In the genomic region with DNA sequence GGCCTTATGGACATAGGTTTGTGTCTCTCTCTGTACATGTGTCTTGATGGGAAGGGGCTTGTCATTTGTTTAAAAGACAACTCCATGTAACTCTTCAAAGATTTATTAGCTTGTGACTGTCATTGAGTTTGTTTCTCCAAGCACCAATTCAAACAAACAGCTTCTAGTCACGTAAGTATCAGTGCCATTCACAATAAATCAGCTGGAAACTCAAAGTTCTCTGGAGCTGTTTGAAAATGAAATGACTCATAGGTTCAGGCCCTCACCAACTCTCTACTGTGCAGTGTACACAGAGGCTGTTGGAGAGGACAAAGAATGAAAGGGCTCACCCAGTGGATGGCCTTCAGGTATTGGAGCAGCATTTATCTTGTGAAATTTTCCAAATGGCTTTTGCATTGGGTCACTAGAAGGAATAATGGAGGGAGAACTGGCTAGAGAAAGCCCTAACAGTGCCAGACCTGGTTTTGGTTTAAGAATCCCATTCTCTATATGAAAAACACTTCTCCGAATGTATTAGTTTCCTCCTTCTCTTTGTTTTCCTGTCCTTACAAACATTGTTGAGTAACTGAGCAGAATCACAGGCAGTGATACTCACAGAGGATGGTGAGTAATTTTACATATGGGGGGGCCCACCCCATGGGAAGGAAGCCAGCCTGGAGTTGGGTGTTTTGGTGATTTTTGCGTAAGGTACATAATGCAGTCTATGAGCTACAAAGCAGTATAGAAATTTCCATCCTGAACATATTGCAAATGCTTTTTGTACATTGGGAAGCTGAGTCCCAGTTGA, we compare ENCODE assay signal across 18 cellular contexts.
A peak's percentile ranks its signal among the peaks of the same experiment; 100 is the strongest.
DNase-seq lines count a peak whose midpoint lies in the region; ATAC-seq, FAIRE-seq and TF ChIP-seq lines count a peak whose summit lies in the region.
"Had no signal": no experiment of that assay in that cellular context is flagged by ENCODE, and none has a peak within 500 bp of the region (broad histone marks: within the 10 kb centered on the region; RNA-seq: fewer than 3 reads in every experiment).

No MANE protein-coding gene starts in this region.

- peaks cover 0 to 2% (median 0%) of the 10 kb centered on the region in 3 donors for H3K9me3 Mint-ChIP-seq in T-cell
- H3K9me3 Mint-ChIP-seq: CD8-positive, alpha-beta T cell had no signal

- intact Hi-C loops in lower lobe of right lung (cut with DNase I) (no loop called here), heart right ventricle (cut with DNase I) (no loop called here)

- WGBS in A549 (ENCODE audit: missing lambda C conversion rate): 15% methylated on average over 3 of the region's 3 CpGs
- 72 to 77% methylated on average over 3 of the region's 3 CpGs for WGBS in heart right ventricle, 2 donors

- H3K36me3 Mint-ChIP-seq in T-cell: no peaks in the 10 kb centered on the region
- H3K36me3 Mint-ChIP-seq: CD8-positive, alpha-beta T cell; immature natural killer cell had no signal

- no peaks in the 10 kb centered on the region for H3K27me3 Mint-ChIP-seq in T-cell

- no peaks in the 10 kb centered on the region for H3K4me1 Mint-ChIP-seq in T-cell
- H3K4me1 Mint-ChIP-seq: immature natural killer cell had no signal

- H3K27ac Mint-ChIP-seq in T-cell: no peak overlapping the region
- H3K27ac Mint-ChIP-seq: CD8-positive, alpha-beta T cell; immature natural killer cell had no signal

- H3K27me3 ChIP-seq in lower lobe of right lung (ENCODE audit: low read depth) (no peaks in the 10 kb centered on the region), heart right ventricle (no peaks in the 10 kb centered on the region)
- H3K27me3 ChIP-seq: Peyer's patch, right atrium auricular region had no signal

- TF ChIP-seq EP300 in A549 (IDR thresholded peaks at IDR 0.05): no peak

- H3K4me2 ChIP-seq in A549: peak overlapping the region; percentile 43

- CTCF ChIA-PET in A549 (lab: Yijun Ruan, JAX): interaction anchor here (1.1 kb wide), 2 partner anchors 15 to 646 kb away, joined by 3 read pairs; no protein-coding TSS in a partner anchor
- CTCF ChIA-PET in T-cell (lab: Charles Lee): interaction anchor here in 1 of 2 donors (0.6 kb wide), 1 partner anchor 552 kb away, joined by 4 read pairs; no protein-coding TSS in a partner anchor

- TF ChIP-seq CTCF in A549 (IDR thresholded peaks at IDR 0.05): no peak
- no peak for TF ChIP-seq CTCF in lower lobe of right lung (IDR thresholded peaks at IDR 0.05)
- no peak for TF ChIP-seq CTCF in heart right ventricle (IDR thresholded peaks at IDR 0.05)

- no peaks in the 10 kb centered on the region for H3K9me3 ChIP-seq in A549
- no peaks in the 10 kb centered on the region for H3K9me3 ChIP-seq in lower lobe of right lung
- H3K9me3 ChIP-seq in heart right ventricle: peaks cover 0 to 9% (median 0%) of the 10 kb centered on the region in 11 donors
- H3K9me3 ChIP-seq: Peyer's patch, right atrium auricular region had no signal

- POLR2A ChIA-PET in A549 (lab: Yijun Ruan, JAX): no interaction called here
- POLR2A ChIA-PET in T-cell (lab: Charles Lee): no interaction called here

- ATAC-seq in A549: peak; percentile 95 to 97
- peak; percentile 76 to 92 for ATAC-seq in lower lobe of right lung
- no peak for ATAC-seq in T-cell (replicated peaks in 1 of 4)
- no peak for ATAC-seq in heart right ventricle
- ATAC-seq: CD8-positive, alpha-beta T cell had no signal

- FAIRE-seq in A549 (lab: Jason Lieb, UNC): no peak

- H3K4me3 ChIP-seq in A549 (no peak overlapping the region), lower lobe of right lung (no peak overlapping the region), heart right ventricle (no peak overlapping the region)
- H3K4me3 ChIP-seq: Peyer's patch, right atrium auricular region had no signal

- H3K4me1 ChIP-seq in A549 (peaks cover 7% of the 10 kb centered on the region; the same call in 2 of the 3 replicates), lower lobe of right lung (no peaks in the 10 kb centered on the region), heart right ventricle (peaks cover 0 to 8% (median 0%) of the 10 kb centered on the region in 9 donors)
- H3K4me1 ChIP-seq: Peyer's patch, right atrium auricular region had no signal

- no peak overlapping the region for H3K4me3 Mint-ChIP-seq in T-cell
- H3K4me3 Mint-ChIP-seq: CD8-positive, alpha-beta T cell; immature natural killer cell had no signal

- H3K27ac ChIP-seq in A549 (peak overlapping the region in 1 of 2 experiments; percentile 15; a peak in 1 of 6 replicates), lower lobe of right lung (no peak overlapping the region), heart right ventricle (no peak overlapping the region)
- H3K27ac ChIP-seq: Peyer's patch, right atrium auricular region had no signal

- TF ChIP-seq RAD21 in A549 (conservative IDR thresholded peaks at IDR 0.05 in 1 of 2, IDR thresholded peaks at IDR 0.05 in 1 of 2): no peak

- no peak for TF ChIP-seq POLR2A in A549 (IDR thresholded peaks at IDR 0.05; ENCODE audit: low read length)

- no peaks in the 10 kb centered on the region for H3K36me3 ChIP-seq in lower lobe of right lung
- H3K36me3 ChIP-seq in heart right ventricle: no peaks in the 10 kb centered on the region
- H3K36me3 ChIP-seq: Peyer's patch, right atrium auricular region had no signal

- DNase-seq in A549 (ENCODE audit: low read depth in 1 of 2, low spot score in 1 of 2): peak in 1 of 2 experiments; percentile 77
- peak; percentile 55 for DNase-seq in NCI-H1417 treated with DMSO at 0.1 percent for 48 hours (lab: John Stamatoyannopoulos, UW)
- peak; percentile 7 for DNase-seq in SW480 (ENCODE audit: low spot score)
- DNase-seq in lower lobe of right lung: no peak
- DNase-seq in Ammon's horn (ENCODE audit: low spot score): no peak
- DNase-seq in T-cell: no peak
- DNase-seq in heart right ventricle: no peak
- no peak for DNase-seq in NCI-H1436 treated with DMSO at 0.1 percent for 48 hours (lab: John Stamatoyannopoulos, UW)
- DNase-seq: activated effector memory CD4-positive, alpha-beta T cell treated with anti-CD3 and anti-CD28 coated beads, Interleukin-2, amount 50 U/mL, for 16 hours; amniotic stem cell; CD8-positive, alpha-beta T cell; immature natural killer cell; Kasumi-1; NCI-H1694 treated with DMSO at 0.1 percent for 48 hours; NCI-H524 treated with DMSO at 0.1 percent for 48 hours; nucleus accumbens; Peyer's patch had no signal

TF ChIP-seq in A549, 52 proteins besides CTCF, POLR2A, EP300 and RAD21:
- TF ChIP-seq RCOR1 (IDR thresholded peaks at IDR 0.05; ENCODE audit: low read depth, low read length) (no peak), GATA3 (IDR thresholded peaks at IDR 0.05; ENCODE audit: borderline replicate concordance) (peak; percentile 53), JUNB (IDR thresholded peaks at IDR 0.05) (peak; percentile 22; the same call in 1 of the 2 replicates), FOSL2 (IDR thresholded peaks at IDR 0.05) (no peak), FOSL2 (CRISPR knock-in tag; IDR thresholded peaks at IDR 0.05) (peak; percentile 74), NR3C1 (IDR thresholded peaks at IDR 0.05) (no peak), CHD2 (IDR thresholded peaks at IDR 0.05; ENCODE audit: low read length, partially characterized antibody) (no peak), TFCP2L1 (CRISPR knock-in tag; IDR thresholded peaks at IDR 0.05) (no peak), MYC (IDR thresholded peaks at IDR 0.05; ENCODE audit: borderline replicate concordance, low read length) (no peak), EHF (CRISPR knock-in tag; IDR thresholded peaks at IDR 0.05) (no peak)
- TF ChIP-seq, protein P1, sequence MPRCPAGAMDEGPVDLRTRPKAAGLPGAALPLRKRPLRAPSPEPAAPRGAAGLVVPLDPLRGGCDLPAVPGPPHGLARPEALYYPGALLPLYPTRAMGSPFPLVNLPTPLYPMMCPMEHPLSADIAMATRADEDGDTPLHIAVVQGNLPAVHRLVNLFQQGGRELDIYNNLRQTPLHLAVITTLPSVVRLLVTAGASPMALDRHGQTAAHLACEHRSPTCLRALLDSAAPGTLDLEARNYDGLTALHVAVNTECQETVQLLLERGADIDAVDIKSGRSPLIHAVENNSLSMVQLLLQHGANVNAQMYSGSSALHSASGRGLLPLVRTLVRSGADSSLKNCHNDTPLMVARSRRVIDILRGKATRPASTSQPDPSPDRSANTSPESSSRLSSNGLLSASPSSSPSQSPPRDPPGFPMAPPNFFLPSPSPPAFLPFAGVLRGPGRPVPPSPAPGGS (IDR thresholded peaks at IDR 0.05): no peak
- TF ChIP-seq, protein P2, sequence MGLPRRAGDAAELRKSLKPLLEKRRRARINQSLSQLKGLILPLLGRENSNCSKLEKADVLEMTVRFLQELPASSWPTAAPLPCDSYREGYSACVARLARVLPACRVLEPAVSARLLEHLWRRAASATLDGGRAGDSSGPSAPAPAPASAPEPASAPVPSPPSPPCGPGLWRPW (IDR thresholded peaks at IDR 0.05): no peak

Comparison
In these comparisons a context has a peak if more than half of its experiments do, and no peak if none do; other contexts are left out.
1. ATAC-seq: peak in A549 (2 of 2) and lower lobe of right lung (2 of 2); none in T-cell (0 of 4) and heart right ventricle (0 of 8).
2. DNase-seq: peak in NCI-H1417 treated with DMSO at 0.1 percent for 48 hours (single experiment) and SW480 (single experiment); none in lower lobe of right lung (single experiment), Ammon's horn (single experiment), T-cell (0 of 34), heart right ventricle (0 of 2) and NCI-H1436 treated with DMSO at 0.1 percent for 48 hours (single experiment).